Comparison of ENCODE assay signal across 8 cellular contexts in genomic region chr22:46769191-46769675, GRCh38. TPM values are rescaled to one million over a fixed set of nuclear protein-coding genes. Genes with fewer than 3 reads are reported as not detected.
DNase-seq lines count a peak whose midpoint lies in the region; ATAC-seq, FAIRE-seq and TF ChIP-seq lines count a peak whose summit lies in the region.

No MANE protein-coding gene starts in this region.

- H3K9me2 ChIP-seq in PC-9 (ENCODE audit: insufficient read depth), result no peaks in the 10 kb centered on the region

- no peak for TF ChIP-seq CTCF in GM12878 (IDR thresholded peaks at IDR 0.05 in 2 of 3, conservative IDR thresholded peaks at IDR 0.05 in 1 of 3; ENCODE audit: control insufficient read depth in 2 of 3, extremely low read depth in 1 of 3, insufficient read depth in 1 of 3, low read depth in 3 of 3, low read length in 3 of 3)
- TF ChIP-seq CTCF in PC-9 (conservative IDR thresholded peaks at IDR 0.05), result no peak

- CTCF ChIA-PET in GM12878 (lab: Yijun Ruan, JAX) (interaction anchor here (1.1 to 8.2 kb wide), 3 partner anchors 9 to 33 kb away, joined by 3 to 117 read pairs (median 21); partner anchors contain the start of gene TBC1D22A), PC-9 (lab: Charles Lee) (interaction anchor here (0.6 kb wide), 1 partner anchor 817 kb away, joined by 3 read pairs; no protein-coding TSS in a partner anchor)

- POLR2A ChIA-PET in GM12878 (lab: Charles Lee) (interaction anchor here (0.6 to 0.7 kb wide), 2 partner anchors 8 to 97 kb away, joined by 3 to 7 read pairs; no protein-coding TSS in a partner anchor), PC-9 (lab: Charles Lee; ENCODE audit: unreplicated experiment) (no interaction called here)

- H3K4me3 ChIP-seq in GM12878 (peak overlapping the region; percentile 62), PC-9 (no peak overlapping the region)

- peak overlapping the region; percentile 96 for H3K4me2 ChIP-seq in GM12878 (ENCODE audit: control insufficient read depth, insufficient read depth)
- no peak overlapping the region for H3K4me2 ChIP-seq in PC-9

- H2AFZ ChIP-seq in GM12878 (ENCODE audit: control insufficient read depth, low read depth, low read length) (peak overlapping the region; percentile 15), PC-9 (no peak overlapping the region)

- H3K36me3 Mint-ChIP-seq in naive B cell, result peaks cover 5 to 12% of the 10 kb centered on the region in 2 donors

- RAD21 ChIA-PET in GM12878 (lab: Charles Lee; ENCODE audit: unreplicated experiment), result interaction anchor here (0.7 to 3.0 kb wide), 6 partner anchors 8 to 206 kb away, joined by 3 to 18 read pairs (median 4); no protein-coding TSS in a partner anchor

- H3K4me1 Mint-ChIP-seq in naive B cell, result peaks cover 68 to 94% (median 88%) of the 10 kb centered on the region in 3 donors

- 2% methylated on average over 17 of the region's 17 CpGs for WGBS in GM12878 (ENCODE audit: insufficient coverage, insufficient replicate concordance, low lambda C conversion rate, missing lambda C conversion rate)

- H3K4me3 Mint-ChIP-seq in naive B cell, result peak overlapping the region; percentile 74 to 96 (median 90)

- FAIRE-seq in GM12878 (lab: Jason Lieb, UNC), result no peak

- DNase-seq in DMS 273 (lab: John Stamatoyannopoulos, UW; ENCODE audit: unreplicated experiment), result peak; percentile 88
- peak; percentile 39 for DNase-seq in NCI-H1694 (lab: John Stamatoyannopoulos, UW)
- DNase-seq in GM12878 (ENCODE audit: low read depth, low spot score), result no peak
- peak; percentile 51 for DNase-seq in naive B cell
- no peak for DNase-seq in PC-9
- DNase-seq in retina, result no peak
- DNase-seq in NCI-H748 (lab: John Stamatoyannopoulos, UW; ENCODE audit: unreplicated experiment), result no peak

- H3K27ac Mint-ChIP-seq in naive B cell, result peak overlapping the region; percentile 99 to 100 (median 100)

- H3F3A ChIP-seq in PC-9 (ENCODE audit: insufficient read depth, low read depth), result peaks cover 19% of the 10 kb centered on the region

- H4K20me1 ChIP-seq in GM12878 (ENCODE audit: control insufficient read depth, insufficient read depth) (peaks cover 3% of the 10 kb centered on the region; the same call in 1 of the 2 replicates), PC-9 (ENCODE audit: insufficient read depth) (peaks cover 45% of the 10 kb centered on the region)

- no peak for TF ChIP-seq RAD21 in GM12878 (IDR thresholded peaks at IDR 0.05; ENCODE audit: insufficient read depth, low read depth, low read length)

- peaks cover 62% of the 10 kb centered on the region for H3K4me1 ChIP-seq in GM12878 (ENCODE audit: control insufficient read depth, insufficient read depth, low read length)
- H3K4me1 ChIP-seq in PC-9 (replicated peaks; ENCODE audit: insufficient read depth), result peaks cover 11% of the 10 kb centered on the region

- TF ChIP-seq POLR2A in GM12878 (IDR thresholded peaks at IDR 0.05; ENCODE audit: low read depth, low read length), result peak; percentile 31; the same call in 1 of the 2 replicates

- SMC1A ChIA-PET in GM12878 (lab: Charles Lee; ENCODE audit: uncharacterized antibody, unreplicated experiment), result interaction anchor here (1.3 to 2.2 kb wide), 2 partner anchors 8 to 10 kb away, joined by 5 to 7 read pairs; no protein-coding TSS in a partner anchor

- H3K9me3 Mint-ChIP-seq in naive B cell, result no peaks in the 10 kb centered on the region

- H3K9ac ChIP-seq in GM12878 (ENCODE audit: control insufficient read depth, insufficient read depth, low read length), result peak overlapping the region; percentile 75

- H3K79me2 ChIP-seq in GM12878 (ENCODE audit: control insufficient read depth, insufficient read depth, low read length) (peaks cover 74% of the 10 kb centered on the region), PC-9 (ENCODE audit: low read depth) (peaks cover 70% of the 10 kb centered on the region)

- BruUV-seq in GM12878 (replicated peaks; lab: Mats Ljungman, UMichigan) (no TSS peak), PC-9 (replicated peaks; lab: Mats Ljungman, UMichigan) (no TSS peak)

- TF ChIP-seq EP300 in GM12878 (IDR thresholded peaks at IDR 0.05; ENCODE audit: borderline replicate concordance in 1 of 2, control insufficient read depth in 1 of 2, low read depth in 2 of 2, low read length in 2 of 2), result no peak

- peaks cover 1 to 9% of the 10 kb centered on the region in 2 experiments; a peak in 3 of 4 replicates for H3K36me3 ChIP-seq in GM12878 (ENCODE audit: control insufficient read depth in 2 of 2, insufficient read depth in 2 of 2, low read length in 1 of 2)
- no peaks in the 10 kb centered on the region for H3K36me3 ChIP-seq in PC-9 (ENCODE audit: low read depth)

- ATAC-seq in GM12878 (peak; percentile 56), naive B cell (ENCODE audit: low read depth in 2 of 2) (peak; percentile 37 to 47), GM21515 (IDR thresholded peaks at IDR 0.05; ENCODE audit: unreplicated experiment) (no peak)

- H3K27me3 ChIP-seq in GM12878 (replicated peaks in 1 of 2; ENCODE audit: control insufficient read depth in 2 of 2, insufficient read depth in 2 of 2, low read length in 1 of 2) (no peaks in the 10 kb centered on the region), PC-9 (ENCODE audit: insufficient read depth, low read depth) (no peaks in the 10 kb centered on the region)

- intact Hi-C loops in GM12878 (cut with micrococcal nuclease; ENCODE audit: unreplicated experiment), result no loop called here
- intact Hi-C loops in PC-9 (cut with micrococcal nuclease; ENCODE audit: unreplicated experiment), result no loop called here

- H3K27me3 Mint-ChIP-seq in naive B cell, result no peaks in the 10 kb centered on the region

- H3K27ac ChIP-seq in GM12878 (ENCODE audit: control insufficient read depth, insufficient read depth) (peak overlapping the region; percentile 90), PC-9 (no peak overlapping the region)

- no peaks in the 10 kb centered on the region for H3K9me3 ChIP-seq in GM12878 (replicated peaks; ENCODE audit: control insufficient read depth, insufficient read depth, low read length)
- no peaks in the 10 kb centered on the region for H3K9me3 ChIP-seq in PC-9 (ENCODE audit: insufficient read depth, low read depth)

- in situ Hi-C loops in GM12878 (cut with MboI), result loop anchor here (25.0 kb wide), 1 partner anchor 1318 kb away; no protein-coding TSS in a partner anchor

TF ChIP-seq in GM12878, 131 proteins besides CTCF, POLR2A, EP300 and RAD21 (continues in another document):
- TF ChIP-seq PKNOX1 (IDR thresholded peaks at IDR 0.05), result no peak
- no peak for TF ChIP-seq MEF2A (IDR thresholded peaks at IDR 0.05; ENCODE audit: insufficient read depth, low read depth, low read length)
- TF ChIP-seq IRF4 (IDR thresholded peaks at IDR 0.05; ENCODE audit: low read depth, low read length), result no peak
- TF ChIP-seq MXI1 (IDR thresholded peaks at IDR 0.05; ENCODE audit: low read depth, low read length), result peak; percentile 70
- TF ChIP-seq KDM1A (IDR thresholded peaks at IDR 0.05; ENCODE audit: borderline replicate concordance), result no peak
- TF ChIP-seq NFIC (IDR thresholded peaks at IDR 0.05; ENCODE audit: low read depth, low read length), result no peak

RNA-seq across cellular contexts. Expression of gene TBC1D22A, which starts 6.8 kb away (rescaled TPM):
- 103 and 120 TPM in 2 replicates for total RNA-seq in GM12878 (2013; cell fraction: nucleolus; rRNA removed)
- total RNA-seq in GM12878 (2014; rRNA removed) (25.2 and 27.7 TPM in 2 replicates), GM12878 (2014; rRNA removed; fragmentation: Illumina TruSeq; extraction: Trizol) (9.8 and 9.9 TPM in 2 replicates), GM12878 (2021) (44.7 and 45.5 TPM in 2 replicates), PC-9 (2021) (40.3 and 41.4 TPM in 2 replicates)
- polyA plus RNA-seq in GM12878 (2011; ENCODE audit: low read depth), result 16.4 TPM
- polyA plus RNA-seq in GM12878 (2011; rRNA removed) (30.9 and 41.8 TPM in 2 replicates), GM12878 (2014; fragmentation: Illumina TruSeq; extraction: Trizol) (18.6 and 24.1 TPM in 2 replicates), GM12878 (2014; fragmentation: Nextera tagmentation; extraction: Ambion mirVana) (1 to 10 TPM in 1 of 2 experiments, under 1 TPM in 1; 0.63 to 2.6 TPM), GM12878 (2014; rRNA removed) (30.9 and 35.2 TPM in 2 replicates), GM12878 (2016; fragmentation: Nextera tagmentation; extraction: Ambion mirVana) (10 to 100 TPM; 27.0 to 32.9 TPM), naive B cell (ENCODE audit: low read depth in 6 of 6) (10 to 100 TPM; 47.2 to 74.5 (median 62.6) TPM)
- polyA plus RNA-seq in GM12878 (2011; cell fraction: cytosol; rRNA removed), result 45.0 and 49.5 TPM in 2 replicates
- 43.1 and 44.1 TPM in 2 replicates for polyA plus RNA-seq in GM12878 (2011; cell fraction: nucleus; rRNA removed)
- polyA plus RNA-seq in GM12878 (2012), result 44.7 and 50.1 TPM in 2 replicates
- 39.3 and 47.8 TPM in 2 replicates for polyA minus RNA-seq in GM12878 (2011; rRNA and poly(A)+ RNA removed)
- 18.0 and 23.3 TPM in 2 replicates for polyA minus RNA-seq in GM12878 (2011; cell fraction: cytosol; rRNA and poly(A)+ RNA removed)
- 34.8 and 46.1 TPM in 2 replicates for polyA minus RNA-seq in GM12878 (2011; cell fraction: nucleus; rRNA and poly(A)+ RNA removed)

RNA-seq across cellular contexts. Expression of gene CERK, which starts 31.2 kb away (rescaled TPM):
- total RNA-seq in GM12878 (2013; cell fraction: nucleolus; rRNA removed), result 35.5 and 35.9 TPM in 2 replicates
- 40.3 and 40.6 TPM in 2 replicates for total RNA-seq in GM12878 (2014; rRNA removed)
- 30.8 and 32.6 TPM in 2 replicates for total RNA-seq in GM12878 (2014; rRNA removed; fragmentation: Illumina TruSeq; extraction: Trizol)
- 41.1 and 42.0 TPM in 2 replicates for total RNA-seq in GM12878 (2021)
- polyA plus RNA-seq in GM12878 (2011; ENCODE audit: low read depth), result 11.5 TPM
- 25.3 and 27.8 TPM in 2 replicates for polyA plus RNA-seq in GM12878 (2011; rRNA removed)
- polyA plus RNA-seq in GM12878 (2011; cell fraction: cytosol; rRNA removed), result 28.7 and 34.2 TPM in 2 replicates
- polyA plus RNA-seq in GM12878 (2011; cell fraction: nucleus; rRNA removed), result 14.9 and 21.7 TPM in 2 replicates
- 18.6 and 19.3 TPM in 2 replicates for polyA plus RNA-seq in GM12878 (2012)
- polyA plus RNA-seq in GM12878 (2014; fragmentation: Illumina TruSeq; extraction: Trizol), result 15.3 and 26.8 TPM in 2 replicates
- 1 to 10 TPM; 4.0 to 5.8 TPM for polyA plus RNA-seq in GM12878 (2014; fragmentation: Nextera tagmentation; extraction: Ambion mirVana)
- polyA plus RNA-seq in GM12878 (2014; rRNA removed), result 39.8 and 46.9 TPM in 2 replicates
- 10 to 100 TPM; 26.9 to 35.6 TPM for polyA plus RNA-seq in GM12878 (2016; fragmentation: Nextera tagmentation; extraction: Ambion mirVana)
- polyA minus RNA-seq in GM12878 (2011; rRNA and poly(A)+ RNA removed), result 37.7 and 40.8 TPM in 2 replicates
- polyA minus RNA-seq in GM12878 (2011; cell fraction: cytosol; rRNA and poly(A)+ RNA removed), result 13.1 and 15.7 TPM in 2 replicates
- polyA minus RNA-seq in GM12878 (2011; cell fraction: nucleus; rRNA and poly(A)+ RNA removed), result 10.8 and 24.0 TPM in 2 replicates
- 10 to 100 TPM in 5 of 6 donors, 1 to 10 TPM in 1; 7.6 to 31.2 (median 19.2) TPM for polyA plus RNA-seq in naive B cell (ENCODE audit: low read depth in 6 of 6)
- 24.9 and 25.9 TPM in 2 replicates for total RNA-seq in PC-9 (2021)

Comparison
In these comparisons a context has a peak if more than half of its experiments do, and no peak if none do; other contexts are left out.
1. DNase-seq: peak in DMS 273 (single experiment), NCI-H1694 (single experiment) and naive B cell (single experiment); none in GM12878 (single experiment), PC-9 (0 of 2), retina (single experiment) and NCI-H748 (single experiment).